ENCODE assay signal across 1 cellular context in the genomic region with DNA sequence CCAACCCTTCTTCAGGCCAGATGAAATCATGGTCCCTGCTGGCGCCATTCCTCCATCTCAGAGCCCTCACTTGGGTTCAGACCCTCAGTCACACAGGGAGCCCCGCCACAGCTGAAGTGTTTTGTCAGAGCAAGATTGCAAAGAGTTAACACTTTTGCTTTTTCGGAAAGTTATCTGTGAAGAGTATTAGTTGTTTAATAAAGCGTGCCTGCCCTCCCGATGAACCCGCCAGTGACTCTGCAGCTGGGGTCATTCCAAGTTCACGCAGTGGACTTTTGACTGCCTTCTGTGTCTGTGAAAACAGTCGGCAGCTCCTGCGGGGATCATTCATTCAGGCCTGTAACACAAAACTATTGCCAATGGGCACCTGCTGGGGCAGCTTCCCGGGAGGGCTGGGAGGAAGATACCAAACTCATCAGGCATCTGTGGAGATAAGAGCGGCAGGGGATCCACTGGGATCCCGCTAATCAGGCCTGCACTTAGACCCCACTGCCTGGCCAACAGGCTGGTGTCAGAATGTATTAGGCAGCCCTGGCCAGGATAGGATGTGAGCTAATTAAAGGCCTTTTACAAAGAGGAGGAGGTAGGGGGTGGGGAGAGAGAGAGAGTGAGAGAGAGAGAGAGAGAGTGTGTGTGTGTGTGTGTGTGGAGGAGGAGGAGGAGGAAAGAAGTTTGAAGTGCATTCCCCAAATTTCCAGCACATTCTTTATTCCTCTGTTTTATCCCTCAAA.
TF ChIP-seq lines count a peak whose summit lies in the region.

No MANE protein-coding gene starts in this region.

TF ChIP-seq in H1, 55 proteins besides CTCF, POLR2A, EP300 and RAD21 (continued from another document):
- TF ChIP-seq MAFK (IDR thresholded peaks at IDR 0.05; ENCODE audit: low read depth, low read length): no peak
